ENCODE assay signal across 10 cellular contexts in genomic region chr6:104940238-104940880, GRCh38. TPM values are rescaled to one million over a fixed set of nuclear protein-coding genes. Genes with fewer than 3 reads are reported as not detected.
DNase-seq lines count a peak whose midpoint lies in the region; ATAC-seq, FAIRE-seq and TF ChIP-seq lines count a peak whose summit lies in the region.
"Had no signal": no experiment of that assay in that cellular context is flagged by ENCODE, and none has a peak within 500 bp of the region (broad histone marks: within the 10 kb centered on the region; RNA-seq: fewer than 3 reads in every experiment).

No MANE protein-coding gene starts in this region.

- H3F3A ChIP-seq in PC-3 (ENCODE audit: low read length, unreplicated experiment): no peaks in the 10 kb centered on the region

- FAIRE-seq in H54 (lab: Jason Lieb, UNC): no peak

- H2AFZ ChIP-seq in osteoblast (ENCODE audit: low read length) (peak overlapping the region; percentile 62), PC-3 (ENCODE audit: low read length) (no peak overlapping the region)

- H3K27ac ChIP-seq in heart right ventricle (no peak overlapping the region), osteoblast (ENCODE audit: low read depth, low read length) (no peak overlapping the region), PC-3 (ENCODE audit: low read length) (no peak overlapping the region)

- no peaks in the 10 kb centered on the region for H3K79me2 ChIP-seq in osteoblast (ENCODE audit: insufficient read depth, low read length)
- H3K79me2 ChIP-seq in PC-3 (ENCODE audit: low read length): no peaks in the 10 kb centered on the region

- H3K4me3 Mint-ChIP-seq in WTC11: peak overlapping the region; percentile 78
- peak overlapping the region in 1 of 2 donors; percentile 44 for H3K4me3 Mint-ChIP-seq in stimulated activated naive B cell treated with anti-CD40 and anti-IgM and Interleukin-4, amounts not matched to agents 10 μg/mL and 1 μg/mL and 100 μg/mL, for 72 hours
- H3K4me3 Mint-ChIP-seq: activated B cell treated with CpG ODN at 0.5 μM for 24 hours had no signal

- CTCF ChIA-PET in WTC11 (lab: Charles Lee): interaction anchor here (0.6 to 2.4 kb wide), 6 partner anchors 15 to 137 kb away, joined by 3 to 22 read pairs (median 3); partner anchors contain the start of gene HACE1
- CTCF ChIA-PET in PC-3 (lab: Charles Lee): no interaction called here

- peaks cover 0 to 14% (median 0%) of the 10 kb centered on the region in 11 donors for H3K9me3 ChIP-seq in heart right ventricle
- no peaks in the 10 kb centered on the region for H3K9me3 ChIP-seq in osteoblast (ENCODE audit: low read depth, low read length)
- no peaks in the 10 kb centered on the region for H3K9me3 ChIP-seq in PC-3 (ENCODE audit: low read length)

- no peaks in the 10 kb centered on the region for H3K9me3 Mint-ChIP-seq in WTC11
- H3K9me3 Mint-ChIP-seq in stimulated activated naive B cell treated with anti-CD40 and anti-IgM and Interleukin-4, amounts not matched to agents 10 μg/mL and 1 μg/mL and 100 μg/mL, for 72 hours: no peaks in the 10 kb centered on the region
- H3K9me3 Mint-ChIP-seq: activated B cell treated with CpG ODN at 0.5 μM for 24 hours had no signal

- 3 to 8% methylated on average over 68 to 83 of the region's 87 CpGs for WGBS in heart right ventricle, 2 donors

- no peaks in the 10 kb centered on the region for H3K36me3 ChIP-seq in heart right ventricle
- H3K36me3 ChIP-seq in osteoblast (ENCODE audit: insufficient read depth, low read length): no peaks in the 10 kb centered on the region
- H3K36me3 ChIP-seq in PC-3 (ENCODE audit: low read depth, low read length): no peaks in the 10 kb centered on the region

- TF ChIP-seq CTCF in WTC11 (IDR thresholded peaks at IDR 0.05) (no peak), heart right ventricle (IDR thresholded peaks at IDR 0.05) (no peak), osteoblast (IDR thresholded peaks at IDR 0.05; ENCODE audit: extremely low read depth, low read depth, low read length) (no peak), PC-3 (conservative IDR thresholded peaks at IDR 0.05; ENCODE audit: low read depth, low read length) (no peak)

- no peak for TF ChIP-seq POLR2A in H54 (IDR thresholded peaks at IDR 0.05; ENCODE audit: low read depth, low read length)

- peaks cover 31% of the 10 kb centered on the region for H3K4me1 Mint-ChIP-seq in WTC11
- H3K4me1 Mint-ChIP-seq in stimulated activated naive B cell treated with anti-CD40 and anti-IgM and Interleukin-4, amounts not matched to agents 10 μg/mL and 1 μg/mL and 100 μg/mL, for 72 hours: peaks cover 0 to 10% of the 10 kb centered on the region in 2 donors

- peak; percentile 79 for ATAC-seq in WTC11
- ATAC-seq in heart right ventricle: peak in 1 of 8 donors; percentile 47
- no peak for ATAC-seq in PC-3
- ATAC-seq in stimulated activated naive B cell treated with anti-CD40 and anti-IgM and Interleukin-4, amounts not matched to agents 10 μg/mL and 1 μg/mL and 100 μg/mL, for 72 hours (replicated peaks): no peak
- no peak for ATAC-seq in sciatic nerve

- no peak overlapping the region for H3K9ac ChIP-seq in PC-3 (ENCODE audit: low read length)

- H3K4me3 ChIP-seq in heart right ventricle (peak overlapping the region in 8 of 10 donors; percentile 29 to 42 (median 36)), osteoblast (ENCODE audit: insufficient read depth, low read length) (peak overlapping the region; percentile 58), PC-3 (ENCODE audit: low read length) (no peak overlapping the region)

- H3K4me2 ChIP-seq in osteoblast (ENCODE audit: insufficient read depth, low read length) (peak overlapping the region; percentile 72), PC-3 (ENCODE audit: low read length) (no peak overlapping the region)

- H4K20me1 ChIP-seq in osteoblast (ENCODE audit: insufficient read depth, low read length) (no peaks in the 10 kb centered on the region), PC-3 (ENCODE audit: low read length) (no peaks in the 10 kb centered on the region)

- peak overlapping the region; percentile 88 for H3K27ac Mint-ChIP-seq in WTC11
- H3K27ac Mint-ChIP-seq in stimulated activated naive B cell treated with anti-CD40 and anti-IgM and Interleukin-4, amounts not matched to agents 10 μg/mL and 1 μg/mL and 100 μg/mL, for 72 hours: no peak overlapping the region
- H3K27ac Mint-ChIP-seq: activated B cell treated with CpG ODN at 0.5 μM for 24 hours had no signal

- intact Hi-C loops in heart right ventricle (cut with DNase I): no loop called here
- intact Hi-C loops in PC-3 (cut with micrococcal nuclease): loop anchor here (10.0 kb wide), 1 partner anchor 146 kb away; no protein-coding TSS in a partner anchor
- intact Hi-C loops in sciatic nerve (cut with DNase I): no loop called here

- H3K4me1 ChIP-seq in heart right ventricle: peaks cover 0 to 10% (median 5%) of the 10 kb centered on the region in 9 donors
- no peaks in the 10 kb centered on the region for H3K4me1 ChIP-seq in osteoblast (ENCODE audit: insufficient read depth, low read length)
- H3K4me1 ChIP-seq in PC-3 (ENCODE audit: insufficient read depth, low read length): no peaks in the 10 kb centered on the region

- POLR2A ChIA-PET in WTC11 (lab: Charles Lee): interaction anchor here (0.7 to 1.8 kb wide), 11 partner anchors 11 to 82 kb away, joined by 3 to 9 read pairs (median 3); partner anchors contain the start of gene LIN28B
- POLR2A ChIA-PET in PC-3 (lab: Charles Lee; ENCODE audit: unreplicated experiment): no interaction called here

- peak; percentile 92 for DNase-seq in D341Med (ENCODE audit: low spot score)
- DNase-seq in WTC11 (ENCODE audit: low spot score): peak; percentile 86
- DNase-seq in heart right ventricle: no peak
- DNase-seq in osteoblast (ENCODE audit: insufficient read length, low spot score, missing footprints): peak; percentile 38
- no peak for DNase-seq in PC-3
- DNase-seq in stimulated activated naive B cell treated with anti-CD40 and anti-IgM and Interleukin-4, amounts not matched to agents 10 μg/mL and 1 μg/mL and 100 μg/mL, for 72 hours: no peak
- no peak for DNase-seq in sciatic nerve (ENCODE audit: low spot score)
- no peak for DNase-seq in H54 (ENCODE audit: insufficient read length, low spot score)
- DNase-seq: activated B cell treated with CpG ODN at 0.5 μM for 24 hours, MM.1S had no signal

- H3K27me3 ChIP-seq in heart right ventricle (peaks cover 12 to 99% (median 95%) of the 10 kb centered on the region in 7 donors), osteoblast (ENCODE audit: insufficient read depth, low read length) (peaks cover 42% of the 10 kb centered on the region), PC-3 (ENCODE audit: low read length) (peaks cover 19% of the 10 kb centered on the region)

- no TSS peak for BruUV-seq in PC-3 (replicated peaks; lab: Mats Ljungman, UMichigan)

- no peaks in the 10 kb centered on the region for H3K9me2 ChIP-seq in PC-3 (replicated peaks; ENCODE audit: low read length)

- peaks cover 11% of the 10 kb centered on the region for H3K36me3 Mint-ChIP-seq in WTC11
- H3K36me3 Mint-ChIP-seq in stimulated activated naive B cell treated with anti-CD40 and anti-IgM and Interleukin-4, amounts not matched to agents 10 μg/mL and 1 μg/mL and 100 μg/mL, for 72 hours: peaks cover 0 to 4% of the 10 kb centered on the region in 2 donors

- H3K27me3 Mint-ChIP-seq in WTC11 (ENCODE audit: low read depth): no peaks in the 10 kb centered on the region
- peaks cover 28 to 39% of the 10 kb centered on the region in 2 donors for H3K27me3 Mint-ChIP-seq in stimulated activated naive B cell treated with anti-CD40 and anti-IgM and Interleukin-4, amounts not matched to agents 10 μg/mL and 1 μg/mL and 100 μg/mL, for 72 hours

TF ChIP-seq in WTC11, 78 proteins besides CTCF, POLR2A, EP300 and RAD21 (continues in another document):
- TF ChIP-seq USF1 (CRISPR knock-in tag; IDR thresholded peaks at IDR 0.05) (no peak), ETV6 (CRISPR knock-in tag; IDR thresholded peaks at IDR 0.05) (no peak), HMGA2 (CRISPR knock-in tag; IDR thresholded peaks at IDR 0.05) (no peak), TEAD1 (CRISPR knock-in tag; IDR thresholded peaks at IDR 0.05) (0 out of 2 replicates have a peak, but pooled peaks have one; percentile 45), JAZF1 (CRISPR knock-in tag; IDR thresholded peaks at IDR 0.05) (no peak), MXD4 (CRISPR knock-in tag; IDR thresholded peaks at IDR 0.05; ENCODE audit: borderline replicate concordance) (no peak), E2F5 (CRISPR knock-in tag; IDR thresholded peaks at IDR 0.05) (peak; percentile 81), JUN (CRISPR knock-in tag; IDR thresholded peaks at IDR 0.05) (no peak), ZNF138 (CRISPR knock-in tag; conservative IDR thresholded peaks at IDR 0.05) (no peak), ZNF317 (CRISPR knock-in tag; IDR thresholded peaks at IDR 0.05; ENCODE audit: borderline replicate concordance, low read depth) (no peak), ZNF396 (CRISPR knock-in tag; IDR thresholded peaks at IDR 0.05; ENCODE audit: borderline replicate concordance) (no peak)

RNA-seq across cellular contexts. Expression of gene LIN28B, which starts 16.5 kb away (rescaled TPM):
- total RNA-seq in WTC11 (2021): 73.4 to 82.0 TPM (median 81.9 TPM) in 3 replicates
- total RNA-seq in heart right ventricle: not detected
- polyA plus RNA-seq in heart right ventricle: not detected
- not detected in 2 replicates for total RNA-seq in osteoblast
- total RNA-seq in PC-3 (2014; rRNA removed): 0.11 TPM in 1 of 2 replicates, not detected in the other
- not detected for total RNA-seq in sciatic nerve
- total RNA-seq: activated B cell treated with CpG ODN at 0.5 μM for 24 hours had no signal

Comparison
In these comparisons a context has a peak if more than half of its experiments do, and no peak if none do; other contexts are left out.
1. DNase-seq: peak in D341Med (single experiment), WTC11 (single experiment) and osteoblast (single experiment); none in heart right ventricle (0 of 2), PC-3 (single experiment), stimulated activated naive B cell treated with anti-CD40 and anti-IgM and Interleukin-4, amounts not matched to agents 10 μg/mL and 1 μg/mL and 100 μg/mL, for 72 hours (single experiment), sciatic nerve (single experiment) and H54 (single experiment).
2. RNA of gene LIN28B, which starts 16.5 kb away (total RNA-seq): 73.4 to 82.0 TPM in WTC11; 0.11 TPM in PC-3, not detected in heart right ventricle, not detected in osteoblast and not detected in sciatic nerve (single experiment); every median in the first group is over 10 times any median in the second.